In the genomic region with DNA sequence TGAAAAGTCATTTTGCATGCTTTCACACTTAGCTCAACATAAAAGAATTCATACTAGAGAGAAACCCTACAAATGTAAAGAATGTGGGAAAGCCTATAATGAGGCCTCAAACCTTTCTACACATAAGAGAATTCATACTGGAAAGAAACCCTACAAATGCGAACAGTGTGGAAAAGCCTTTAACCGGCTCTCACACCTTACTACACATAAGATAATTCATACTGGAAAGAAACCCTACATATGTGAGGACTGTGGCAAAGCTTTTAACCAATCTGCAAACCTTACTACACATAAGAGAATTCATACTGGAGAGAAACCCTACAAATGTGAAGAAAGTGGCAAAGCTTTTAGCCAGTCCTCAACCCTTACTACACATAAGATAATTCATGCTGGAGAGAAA, we compare ENCODE assay signal across 1 cellular context. TPM values are rescaled to one million over a fixed set of nuclear protein-coding genes. Genes with fewer than 3 reads are reported as not detected.
"Had no signal": no experiment of that assay in that cellular context is flagged by ENCODE, and none has a peak within 500 bp of the region (broad histone marks: within the 10 kb centered on the region; RNA-seq: fewer than 3 reads in every experiment).

No MANE protein-coding gene starts in this region.

RNA-seq across cellular contexts. Expression of a gene that starts 51.4 kb away (rescaled TPM):
- total RNA-seq: GM12878 had no signal
- polyA plus RNA-seq: GM12878 had no signal
